35 cellular contexts compared by ENCODE assay signal in genomic region chr4:28976369-28976768, GRCh38.
"Had no signal": no experiment of that assay in that cellular context is flagged by ENCODE, and none has a peak within 500 bp of the region (broad histone marks: within the 10 kb centered on the region; RNA-seq: fewer than 3 reads in every experiment).

No MANE protein-coding gene starts in this region.

- H3K9me3 ChIP-seq: MG63 had no signal

- H3K36me3 ChIP-seq: MG63 had no signal

- DNase-seq: MG63, MM.1S, MV-4-11, NCI-H1048, NCI-H1092, NCI-H1092 treated with DMSO at 0.1 percent for 48 hours, NCI-H1105, NCI-H1105 treated with DMSO at 0.1 percent for 48 hours, NCI-H1417, NCI-H1417 treated with DMSO at 0.1 percent for 48 hours, NCI-H1436, NCI-H1436 treated with DMSO at 0.1 percent for 48 hours, NCI-H146, NCI-H1694, NCI-H1694 treated with DMSO at 0.1 percent for 48 hours, NCI-H187, NCI-H187 treated with DMSO at 0.1 percent for 48 hours, NCI-H1930, NCI-H2029, NCI-H2029 treated with DMSO at 0.1 percent for 48 hours, NCI-H2081, NCI-H2081 treated with DMSO at 0.1 percent for 48 hours, NCI-H2107, NCI-H2171, NCI-H2171 treated with DMSO at 0.1 percent for 48 hours, NCI-H2227 treated with DMSO at 0.1 percent for 48 hours, NCI-H226, NCI-H345, NCI-H446, NCI-H446 treated with DMSO at 0.1 percent for 48 hours, NCI-H510A, NCI-H510A treated with DMSO at 0.1 percent for 48 hours, NCI-H524, NCI-H524 treated with DMSO at 0.1 percent for 48 hours, NCI-H526 had no signal

- H3K27me3 ChIP-seq: MG63 had no signal

- H3K4me3 ChIP-seq: MG63 had no signal
